11 cellular contexts compared by ENCODE assay signal in genomic region chr14:54857830-54858269, GRCh38. TPM values are rescaled to one million over a fixed set of nuclear protein-coding genes. Genes with fewer than 3 reads are reported as not detected.
DNase-seq lines count a peak whose midpoint lies in the region; ATAC-seq, FAIRE-seq and TF ChIP-seq lines count a peak whose summit lies in the region.
"Had no signal": no experiment of that assay in that cellular context is flagged by ENCODE, and none has a peak within 500 bp of the region (broad histone marks: within the 10 kb centered on the region; RNA-seq: fewer than 3 reads in every experiment).

No MANE protein-coding gene starts in this region.

- peaks cover 0 to 3% of the 10 kb centered on the region in 2 donors for H3K4me1 ChIP-seq in gastrocnemius medialis
- H3K4me1 ChIP-seq: SJCRH30 had no signal

- H3K27me3 Mint-ChIP-seq in type B pancreatic cell, result no peaks in the 10 kb centered on the region
- H3K27me3 Mint-ChIP-seq: activated naive CD8-positive, alpha-beta T cell had no signal

- H3K27ac Mint-ChIP-seq in type B pancreatic cell, result no peak overlapping the region

- TF ChIP-seq CTCF in gastrocnemius medialis (IDR thresholded peaks at IDR 0.05 in 4 of 5, conservative IDR thresholded peaks at IDR 0.05 in 1 of 5), result no peak
- no peak for TF ChIP-seq CTCF in type B pancreatic cell (conservative IDR thresholded peaks at IDR 0.05)

- DNase-seq in GM19239 (ENCODE audit: insufficient read length, low spot score), result peak; percentile 62
- DNase-seq in amniotic epithelial cell (ENCODE audit: low read depth), result peak; percentile 48
- DNase-seq in gastrocnemius medialis, result no peak
- no peak for DNase-seq in T-helper 9 cell
- no peak for DNase-seq in erythroblast (lab: John Stamatoyannopoulos, UW)
- no peak for DNase-seq in type B pancreatic cell (ENCODE audit: extremely low spot score, unreplicated experiment)
- no peak for DNase-seq in activated CD4-positive, alpha-beta T cell treated with anti-CD3 and anti-CD28 coated beads, Interleukin-2, amount 50 U/mL, for 48 hours
- DNase-seq: SJCRH30 had no signal

- ATAC-seq in HG02973 (IDR thresholded peaks at IDR 0.05; ENCODE audit: unreplicated experiment) (peak; percentile 63), gastrocnemius medialis (peak; percentile 85 to 89)

- H3K9me3 Mint-ChIP-seq in type B pancreatic cell, result no peaks in the 10 kb centered on the region

- H3K36me3 ChIP-seq in gastrocnemius medialis, result no peaks in the 10 kb centered on the region
- H3K36me3 ChIP-seq: SJCRH30, suprapubic skin had no signal

- no peak overlapping the region for H3K27ac ChIP-seq in gastrocnemius medialis
- H3K27ac ChIP-seq: SJCRH30, suprapubic skin had no signal

- no peaks in the 10 kb centered on the region for H3K36me3 Mint-ChIP-seq in type B pancreatic cell

- no peak overlapping the region for H3K4me3 Mint-ChIP-seq in type B pancreatic cell
- H3K4me3 Mint-ChIP-seq: activated naive CD8-positive, alpha-beta T cell had no signal

- no peak overlapping the region for H3K4me3 ChIP-seq in gastrocnemius medialis
- H3K4me3 ChIP-seq: SJCRH30, suprapubic skin had no signal

- in situ Hi-C loops in gastrocnemius medialis (cut with MboI; ENCODE audit: low sequenced_read_pairs in 4 of 4), result no loop called here

- H3K27me3 ChIP-seq in gastrocnemius medialis, result no peaks in the 10 kb centered on the region
- H3K27me3 ChIP-seq: SJCRH30, suprapubic skin had no signal

- FAIRE-seq in GM19239 (lab: Jason Lieb, UNC), result peak; percentile 84

- intact Hi-C loops in gastrocnemius medialis (cut with DNase I; ENCODE audit: low total_unique reads), result no loop called here

- TF ChIP-seq POLR2A in gastrocnemius medialis (IDR thresholded peaks at IDR 0.05) (no peak), erythroblast (IDR thresholded peaks at IDR 0.05; ENCODE audit: low read length) (no peak)

- H3K4me1 Mint-ChIP-seq in type B pancreatic cell (ENCODE audit: unreplicated experiment), result peaks cover 8% of the 10 kb centered on the region

- H3K9me3 ChIP-seq in gastrocnemius medialis, result no peaks in the 10 kb centered on the region
- H3K9me3 ChIP-seq: SJCRH30, suprapubic skin had no signal

RNA-seq across cellular contexts. Expression of gene GCH1, which starts 44.8 kb away (rescaled TPM):
- total RNA-seq in gastrocnemius medialis (1 to 10 TPM in 2 of 4 donors, under 1 TPM in 2; 0.53 to 1.6 (median 0.92) TPM), type B pancreatic cell (ENCODE audit: low replicate concordance) (18.2 and 29.6 TPM in 2 replicates)

Comparison
In these comparisons a context has a peak if more than half of its experiments do, and no peak if none do; other contexts are left out.
1. DNase-seq: peak in GM19239 (single experiment) and amniotic epithelial cell (single experiment); none in gastrocnemius medialis (0 of 2), T-helper 9 cell (single experiment), erythroblast (0 of 2), type B pancreatic cell (single experiment) and activated CD4-positive, alpha-beta T cell treated with anti-CD3 and anti-CD28 coated beads, Interleukin-2, amount 50 U/mL, for 48 hours (0 of 2).